Comparison of ENCODE assay signal across 12 cellular contexts in genomic region chr11:8201524-8202365, GRCh38. TPM values are rescaled to one million over a fixed set of nuclear protein-coding genes. Genes with fewer than 3 reads are reported as not detected.
DNase-seq lines count a peak whose midpoint lies in the region; ATAC-seq, FAIRE-seq and TF ChIP-seq lines count a peak whose summit lies in the region.
"Had no signal": no experiment of that assay in that cellular context is flagged by ENCODE, and none has a peak within 500 bp of the region (broad histone marks: within the 10 kb centered on the region; RNA-seq: fewer than 3 reads in every experiment).

No MANE protein-coding gene starts in this region.

- POLR2A ChIA-PET in GM12878 (lab: Charles Lee): interaction anchor here (0.6 to 1.0 kb wide), 3 partner anchors 219 to 1466 kb away, joined by 3 read pairs; no protein-coding TSS in a partner anchor
- POLR2A ChIA-PET in activated CD8-positive, alpha-beta T cell treated with anti-CD3 and anti-CD28 coated beads, Interleukin-2, amount 10 ng/mL, durations not matched to agents 7 days and 5 days (lab: Charles Lee): no interaction called here

- H3K4me3 ChIP-seq in GM12878: no peak overlapping the region
- H3K4me3 ChIP-seq in neuronal stem cell (ENCODE audit: low read length in 2 of 2): no peak overlapping the region

- BruUV-seq in GM12878 (replicated peaks; lab: Mats Ljungman, UMichigan): no TSS peak

- no peak overlapping the region for H3K4ac ChIP-seq in neuronal stem cell (ENCODE audit: low read length)

- no peak for TF ChIP-seq RAD21 in GM12878 (IDR thresholded peaks at IDR 0.05; ENCODE audit: insufficient read depth, low read depth, low read length)

- H3K23ac ChIP-seq in neuronal stem cell (ENCODE audit: low read depth, low read length, poor library complexity): no peak overlapping the region

- peak overlapping the region; percentile 54; the same call in 1 of the 2 replicates for H3K4me2 ChIP-seq in GM12878 (ENCODE audit: control insufficient read depth, insufficient read depth)
- no peak overlapping the region for H3K4me2 ChIP-seq in neuronal stem cell (ENCODE audit: insufficient read depth, low read length, poor library complexity, severe bottlenecking)

- H2BK5ac ChIP-seq in neuronal stem cell (ENCODE audit: low read length): no peak overlapping the region

- FAIRE-seq in GM12878 (lab: Jason Lieb, UNC): no peak

- CTCF ChIA-PET in GM12878 (lab: Yijun Ruan, JAX): interaction anchor here (0.6 to 8.7 kb wide), 13 partner anchors 7 to 403 kb away, joined by 3 to 132 read pairs (median 4); partner anchors contain the start of gene LMO1
- CTCF ChIA-PET in activated CD8-positive, alpha-beta T cell treated with anti-CD3 and anti-CD28 coated beads, Interleukin-2, amount 10 ng/mL, durations not matched to agents 7 days and 5 days (lab: Charles Lee): no interaction called here

- RAD21 ChIA-PET in GM12878 (lab: Charles Lee; ENCODE audit: unreplicated experiment): interaction anchor here (0.6 to 3.8 kb wide), 10 partner anchors 8 to 1009 kb away, joined by 3 to 22 read pairs (median 3); no protein-coding TSS in a partner anchor

- no peak overlapping the region for H3K9ac ChIP-seq in GM12878 (ENCODE audit: control insufficient read depth, insufficient read depth, low read length)
- H3K9ac ChIP-seq in neuronal stem cell (ENCODE audit: low read depth, low read length, poor library complexity): no peak overlapping the region

- no peaks in the 10 kb centered on the region for H3K9me3 Mint-ChIP-seq in activated CD8-positive, alpha-beta T cell treated with anti-CD3 and anti-CD28 coated beads, Interleukin-2, amount 10 ng/mL, durations not matched to agents 7 days and 5 days (ENCODE audit: insufficient read depth)
- H3K9me3 Mint-ChIP-seq: activated naive CD8-positive, alpha-beta T cell treated with anti-CD3 and anti-CD28 coated beads for 36 hours had no signal

- in situ Hi-C loops in GM12878 (cut with MboI): no loop called here

- H3K36me3 ChIP-seq in GM12878 (ENCODE audit: control insufficient read depth in 2 of 2, insufficient read depth in 2 of 2, low read length in 1 of 2) (no peaks in the 10 kb centered on the region), neuronal stem cell (replicated peaks in 1 of 2; ENCODE audit: control insufficient read depth in 2 of 2, insufficient read depth in 2 of 2, low read length in 2 of 2) (no peaks in the 10 kb centered on the region)

- no peak overlapping the region for H3K4me3 Mint-ChIP-seq in activated CD8-positive, alpha-beta T cell treated with anti-CD3 and anti-CD28 coated beads, Interleukin-2, amount 10 ng/mL, durations not matched to agents 7 days and 5 days
- H3K4me3 Mint-ChIP-seq: activated naive CD8-positive, alpha-beta T cell treated with anti-CD3 and anti-CD28 coated beads for 36 hours had no signal

- peak in 1 of 2 experiments; percentile 35; a peak in 1 of 4 replicates for TF ChIP-seq EP300 in GM12878 (IDR thresholded peaks at IDR 0.05; ENCODE audit: borderline replicate concordance in 1 of 2, control insufficient read depth in 1 of 2, low read depth in 2 of 2, low read length in 2 of 2)

- peaks cover 14% of the 10 kb centered on the region for H3K27me3 Mint-ChIP-seq in activated CD8-positive, alpha-beta T cell treated with anti-CD3 and anti-CD28 coated beads, Interleukin-2, amount 10 ng/mL, durations not matched to agents 7 days and 5 days (ENCODE audit: low read depth)

- no peak for TF ChIP-seq CTCF in GM12878 (IDR thresholded peaks at IDR 0.05 in 2 of 3, conservative IDR thresholded peaks at IDR 0.05 in 1 of 3; ENCODE audit: control insufficient read depth in 2 of 3, extremely low read depth in 1 of 3, insufficient read depth in 1 of 3, low read depth in 3 of 3, low read length in 3 of 3)

- ATAC-seq in GM19372 (IDR thresholded peaks at IDR 0.05; ENCODE audit: low read depth, unreplicated experiment) (peak; percentile 70), HG03159 (IDR thresholded peaks at IDR 0.05; ENCODE audit: unreplicated experiment) (peak; percentile 77), GM12878 (peak; percentile 98)
- ATAC-seq in activated CD8-positive, alpha-beta T cell treated with anti-CD3 and anti-CD28 coated beads, Interleukin-2, amount 10 ng/mL, durations not matched to agents 7 days and 5 days: no peak
- ATAC-seq: HCT116 had no signal

- no peak overlapping the region for H3K27ac Mint-ChIP-seq in activated CD8-positive, alpha-beta T cell treated with anti-CD3 and anti-CD28 coated beads, Interleukin-2, amount 10 ng/mL, durations not matched to agents 7 days and 5 days
- H3K27ac Mint-ChIP-seq: activated naive CD8-positive, alpha-beta T cell treated with anti-CD3 and anti-CD28 coated beads for 36 hours had no signal

- H4K20me1 ChIP-seq in GM12878 (ENCODE audit: control insufficient read depth, insufficient read depth): no peaks in the 10 kb centered on the region

- no peak overlapping the region for H2BK120ac ChIP-seq in neuronal stem cell (ENCODE audit: low read depth, low read length)

- H3K79me1 ChIP-seq in neuronal stem cell (ENCODE audit: low read depth, low read length): no peaks in the 10 kb centered on the region

- H3K79me2 ChIP-seq in GM12878 (ENCODE audit: control insufficient read depth, insufficient read depth, low read length): no peaks in the 10 kb centered on the region

- H2AK5ac ChIP-seq in neuronal stem cell (ENCODE audit: low read depth, low read length): no peak overlapping the region

- H4K8ac ChIP-seq in neuronal stem cell (ENCODE audit: low read depth, low read length): no peak overlapping the region

- intact Hi-C loops in GM12878 (cut with micrococcal nuclease; ENCODE audit: unreplicated experiment): loop anchor here (10.0 kb wide), 1 partner anchor 167 kb away; no protein-coding TSS in a partner anchor

- no peak overlapping the region for H3K14ac ChIP-seq in neuronal stem cell (ENCODE audit: low read length)

- H3K4me1 Mint-ChIP-seq in activated CD8-positive, alpha-beta T cell treated with anti-CD3 and anti-CD28 coated beads, Interleukin-2, amount 10 ng/mL, durations not matched to agents 7 days and 5 days (ENCODE audit: low read depth): no peaks in the 10 kb centered on the region
- H3K4me1 Mint-ChIP-seq: activated naive CD8-positive, alpha-beta T cell treated with anti-CD3 and anti-CD28 coated beads for 36 hours had no signal

- H3K36me3 Mint-ChIP-seq in activated CD8-positive, alpha-beta T cell treated with anti-CD3 and anti-CD28 coated beads, Interleukin-2, amount 10 ng/mL, durations not matched to agents 7 days and 5 days (ENCODE audit: low read depth): no peaks in the 10 kb centered on the region
- H3K36me3 Mint-ChIP-seq: activated naive CD8-positive, alpha-beta T cell treated with anti-CD3 and anti-CD28 coated beads for 36 hours had no signal

- H3K27me3 ChIP-seq in GM12878 (replicated peaks in 1 of 2; ENCODE audit: control insufficient read depth in 2 of 2, insufficient read depth in 2 of 2, low read length in 1 of 2): peaks cover 0 to 3% of the 10 kb centered on the region in 2 experiments; a peak in 1 of 4 replicates
- H3K27me3 ChIP-seq in neuronal stem cell (ENCODE audit: control insufficient read depth in 3 of 3, insufficient read depth in 3 of 3, low read depth in 1 of 3, low read length in 3 of 3): peaks cover 0 to 9% (median 0%) of the 10 kb centered on the region in 3 experiments

- 1% methylated on average over 4 of the region's 4 CpGs for WGBS in GM12878 (ENCODE audit: insufficient coverage, insufficient replicate concordance, low lambda C conversion rate, missing lambda C conversion rate)
- no CpG with 5 or more reads among the region's 4 CpGs for WGBS in neuronal stem cell (ENCODE audit: extremely low coverage in 2 of 2, insufficient read length in 2 of 2, insufficient replicate concordance in 1 of 2), 2 donors

- H4K91ac ChIP-seq in neuronal stem cell (ENCODE audit: low read depth, low read length, poor library complexity): no peak overlapping the region

- H3K4me1 ChIP-seq in GM12878 (ENCODE audit: control insufficient read depth, insufficient read depth, low read length) (peaks cover 4% of the 10 kb centered on the region; the same call in 1 of the 2 replicates), neuronal stem cell (ENCODE audit: control insufficient read depth in 2 of 2, insufficient read depth in 1 of 2, low read depth in 1 of 2, low read length in 2 of 2) (peaks cover 5 to 9% of the 10 kb centered on the region in 2 donors)

- H2AFZ ChIP-seq in GM12878 (ENCODE audit: control insufficient read depth, low read depth, low read length): peak overlapping the region; percentile 75
- H2AFZ ChIP-seq in neuronal stem cell (ENCODE audit: low read length): no peak overlapping the region

- H2BK12ac ChIP-seq in neuronal stem cell (ENCODE audit: low read length): no peak overlapping the region

- no peak overlapping the region for H3K18ac ChIP-seq in neuronal stem cell (ENCODE audit: low read length)

- H3K27ac ChIP-seq in GM12878 (ENCODE audit: control insufficient read depth, insufficient read depth) (peak overlapping the region; percentile 13), neuronal stem cell (replicated peaks; ENCODE audit: low read length) (no peak overlapping the region)

- no peak overlapping the region for H2BK15ac ChIP-seq in neuronal stem cell (ENCODE audit: low read length)

- no peaks in the 10 kb centered on the region for H3K9me3 ChIP-seq in GM12878 (replicated peaks; ENCODE audit: control insufficient read depth, insufficient read depth, low read length)
- H3K9me3 ChIP-seq in neuronal stem cell (replicated peaks in 1 of 2; ENCODE audit: control insufficient read depth in 2 of 2, insufficient read depth in 1 of 2, low read depth in 1 of 2, low read length in 2 of 2): peaks cover 0 to 3% of the 10 kb centered on the region in 2 donors

- DNase-seq in GF-D8 (lab: John Stamatoyannopoulos, UW) (peak; percentile 1), GM12878 (ENCODE audit: low read depth, low spot score) (peak; percentile 42), neuronal stem cell (ENCODE audit: low spot score) (no peak), HPDE6-E6E7 (ENCODE audit: extremely low spot score) (no peak), AML-193 (lab: John Stamatoyannopoulos, UW) (no peak)
- no peak for DNase-seq in activated CD8-positive, alpha-beta T cell treated with anti-CD3 and anti-CD28 coated beads, Interleukin-2, amount 10 ng/mL, durations not matched to agents 7 days and 5 days
- DNase-seq: activated naive CD8-positive, alpha-beta T cell treated with anti-CD3 and anti-CD28 coated beads for 36 hours; DND-41; NCI-H2081 had no signal

- no peak for TF ChIP-seq POLR2A in GM12878 (IDR thresholded peaks at IDR 0.05; ENCODE audit: low read depth, low read length)

- SMC1A ChIA-PET in GM12878 (lab: Charles Lee; ENCODE audit: uncharacterized antibody, unreplicated experiment): interaction anchor here (0.5 to 3.3 kb wide), 6 partner anchors 9 to 366 kb away, joined by 3 to 17 read pairs (median 8); no protein-coding TSS in a partner anchor

RNA-seq across cellular contexts. Expression of gene RIC3, which starts 32.9 kb away (rescaled TPM):
- 48.5 and 51.5 TPM in 2 replicates for total RNA-seq in GM12878 (2013; cell fraction: nucleolus; rRNA removed)
- 1.9 and 2.0 TPM in 2 replicates for total RNA-seq in GM12878 (2014; rRNA removed)
- 2.3 and 2.8 TPM in 2 replicates for total RNA-seq in GM12878 (2014; rRNA removed; fragmentation: Illumina TruSeq; extraction: Trizol)
- 2.1 and 2.9 TPM in 2 replicates for total RNA-seq in GM12878 (2021)
- polyA plus RNA-seq in GM12878 (2011; ENCODE audit: low read depth): 2.9 TPM
- 8.9 and 13.0 TPM in 2 replicates for polyA plus RNA-seq in GM12878 (2011; rRNA removed)
- polyA plus RNA-seq in GM12878 (2011; cell fraction: cytosol; rRNA removed): 2.9 and 4.0 TPM in 2 replicates
- polyA plus RNA-seq in GM12878 (2011; cell fraction: nucleus; rRNA removed): 32.9 and 33.1 TPM in 2 replicates
- 2.6 and 3.7 TPM in 2 replicates for polyA plus RNA-seq in GM12878 (2012)
- 3.2 and 4.7 TPM in 2 replicates for polyA plus RNA-seq in GM12878 (2014; fragmentation: Illumina TruSeq; extraction: Trizol)
- polyA plus RNA-seq in GM12878 (2014; fragmentation: Nextera tagmentation; extraction: Ambion mirVana): 1 to 10 TPM in 1 of 2 experiments, under 1 TPM in 1; 0.90 to 1.3 TPM
- polyA plus RNA-seq in GM12878 (2014; rRNA removed): 4.1 and 4.2 TPM in 2 replicates
- 1 to 10 TPM; 1.4 to 1.9 TPM for polyA plus RNA-seq in GM12878 (2016; fragmentation: Nextera tagmentation; extraction: Ambion mirVana)
- polyA minus RNA-seq in GM12878 (2011; rRNA and poly(A)+ RNA removed): 3.8 and 5.6 TPM in 2 replicates
- 1.8 TPM in 1 of 2 replicates, not detected in the other for polyA minus RNA-seq in GM12878 (2011; cell fraction: cytosol; rRNA and poly(A)+ RNA removed)
- 12.5 and 17.4 TPM in 2 replicates for polyA minus RNA-seq in GM12878 (2011; cell fraction: nucleus; rRNA and poly(A)+ RNA removed)
- 1 to 10 TPM; 7.8 to 9.4 TPM for total RNA-seq in activated CD8-positive, alpha-beta T cell treated with anti-CD3 and anti-CD28 coated beads, Interleukin-2, amount 10 ng/mL, durations not matched to agents 7 days and 5 days
- 12.4 TPM for polyA plus RNA-seq in neuronal stem cell (2013, experiment 1 of 2)
- polyA plus RNA-seq in neuronal stem cell (2013, experiment 2 of 2): 12.3 TPM

Comparison
In these comparisons a context has a peak if more than half of its experiments do, and no peak if none do; other contexts are left out.
1. DNase-seq: peak in GF-D8 (single experiment) and GM12878 (single experiment); none in activated CD8-positive, alpha-beta T cell treated with anti-CD3 and anti-CD28 coated beads, Interleukin-2, amount 10 ng/mL, durations not matched to agents 7 days and 5 days (single experiment), neuronal stem cell (single experiment), HPDE6-E6E7 (single experiment) and AML-193 (0 of 2).